Comparison of ENCODE assay signal across 8 cellular contexts in genomic region chr1:169893645-169894423, GRCh38. TPM values are rescaled to one million over a fixed set of nuclear protein-coding genes. Genes with fewer than 3 reads are reported as not detected.
DNase-seq lines count a peak whose midpoint lies in the region; ATAC-seq, FAIRE-seq and TF ChIP-seq lines count a peak whose summit lies in the region.

Gene SCYL3, minus strand, starts transcription at chr1:169893896. Its CDS starts 5,056 bp downstream, at chr1:169888840.

- H3K79me2 ChIP-seq in keratinocyte (ENCODE audit: control insufficient read depth, insufficient read depth, low read length) = peaks cover 33% of the 10 kb centered on the region

- H3K36me3 ChIP-seq in keratinocyte (ENCODE audit: control insufficient read depth in 2 of 2, extremely low read depth in 1 of 2, insufficient read depth in 2 of 2, low read length in 2 of 2) = peaks cover 0 to under 1% of the 10 kb centered on the region in 2 experiments

- no peaks in the 10 kb centered on the region for H3K9me1 ChIP-seq in keratinocyte (ENCODE audit: control insufficient read depth, extremely low read depth, insufficient read depth, low read length)

- peak within 1 kb of the TSS; percentile 99 for H3K27ac ChIP-seq in keratinocyte (ENCODE audit: control insufficient read depth, insufficient read depth, low read length)

- H3K4me3 ChIP-seq in AG10803 (ENCODE audit: low read length) (peak within 1 kb of the TSS; percentile 85), keratinocyte (ENCODE audit: control insufficient read depth in 2 of 3, extremely low read depth in 1 of 3, insufficient read depth in 2 of 3, low read depth in 1 of 3, low read length in 3 of 3) (peak within 1 kb of the TSS; percentile 77 to 90 (median 88))

- TF ChIP-seq CTCF in AG10803 (conservative IDR thresholded peaks at IDR 0.05; ENCODE audit: low read length) = no peak
- no peak for TF ChIP-seq CTCF in keratinocyte (optimal IDR thresholded peaks at IDR 0.05 in 1 of 3, IDR thresholded peaks at IDR 0.05 in 1 of 3, conservative IDR thresholded peaks at IDR 0.05 in 1 of 3; ENCODE audit: extremely low read depth in 1 of 3, insufficient read depth in 2 of 3, low read length in 3 of 3)

- H3K4me1 ChIP-seq in keratinocyte (ENCODE audit: control insufficient read depth, extremely low read depth, insufficient read depth, low read length) = peaks cover 17% of the 10 kb centered on the region

- DNase-seq in AG10803 (ENCODE audit: low read depth) (peak; percentile 98), NCI-H460 (ENCODE audit: extremely low read depth, low read depth) (peak; percentile 99), cerebellum (ENCODE audit: low spot score) (peak; percentile 97), keratinocyte (ENCODE audit: low read depth, low spot score) (peak; percentile 81)
- DNase-seq in activated CD4-positive, CD25-positive, alpha-beta regulatory T cell treated with anti-CD3 and anti-CD28 coated beads, Interleukin-2, amount 50 U/mL, for 72 hours = peak; percentile 82
- peak; percentile 76 to 81 for DNase-seq in stimulated activated CD4-positive, alpha-beta T cell treated with anti-CD3 and anti-CD28 coated beads, Interleukin-15, amount 100 ng/mL, for 1 hour (ENCODE audit: low read depth in 1 of 2, low spot score in 1 of 2)

- no peaks in the 10 kb centered on the region for H4K20me1 ChIP-seq in keratinocyte (ENCODE audit: control insufficient read depth, extremely low read depth, insufficient read depth, low read length)

- peak; percentile 94 for FAIRE-seq in keratinocyte (lab: Jason Lieb, UNC)

- H3K9ac ChIP-seq in keratinocyte (ENCODE audit: control insufficient read depth, extremely low read depth, insufficient read depth, low read length) = peak within 1 kb of the TSS; percentile 92

- H2AFZ ChIP-seq in keratinocyte (ENCODE audit: control insufficient read depth, low read length) = peak within 1 kb of the TSS; percentile 95

- peak within 1 kb of the TSS; percentile 96 for H3K4me2 ChIP-seq in keratinocyte (ENCODE audit: control insufficient read depth, extremely low read depth, insufficient read depth, low read depth, low read length)

- dilution Hi-C loops in keratinocyte (cut with MboI; ENCODE audit: extremely low pct_ligation_motif_present, low sequenced_read_pairs) = no loop called here

- H3K27me3 ChIP-seq in keratinocyte (ENCODE audit: control insufficient read depth, extremely low read depth, insufficient read depth, low read length) = no peaks in the 10 kb centered on the region

- no peaks in the 10 kb centered on the region for H3K9me3 ChIP-seq in keratinocyte (ENCODE audit: control insufficient read depth, low read depth, low read length)

- peak; percentile 81 for ATAC-seq in GM19043 (IDR thresholded peaks at IDR 0.05; ENCODE audit: low read depth, unreplicated experiment)
- ATAC-seq in HG03378 (IDR thresholded peaks at IDR 0.05; ENCODE audit: unreplicated experiment) = peak; percentile 85

RNA-seq across cellular contexts. Expression of gene SCYL3, which starts in this region (rescaled TPM):
- 5.7 and 8.4 TPM in 2 replicates for total RNA-seq in NCI-H460 (2014; rRNA removed; shearing (Covaris generic))
- 4.9 and 8.8 TPM in 2 replicates for polyA plus RNA-seq in NCI-H460 (2014; cell fraction: nucleus; rRNA removed)
- 10.2 TPM for total RNA-seq in cerebellum
- 4.7 to 8.0 TPM (median 7.3 TPM) in 3 replicates for polyA plus RNA-seq in keratinocyte
- polyA plus RNA-seq in keratinocyte (2011; ENCODE audit: low read depth) = 3.0 TPM
- 2.9 and 5.5 TPM in 2 replicates for polyA plus RNA-seq in keratinocyte (2011; cell fraction: cytosol; rRNA removed)
- polyA plus RNA-seq in keratinocyte (2011; cell fraction: nucleus; rRNA removed) = 10.6 and 11.7 TPM in 2 replicates
- polyA plus RNA-seq in keratinocyte (2012; ENCODE audit: low replicate concordance) = 2.9 and 5.5 TPM in 2 replicates
- 3.6 to 10.7 TPM (median 9.1 TPM) in 3 replicates for polyA minus RNA-seq in keratinocyte
- polyA minus RNA-seq in keratinocyte (2011; cell fraction: cytosol; rRNA and poly(A)+ RNA removed) = 3.1 TPM
- 5.8 and 10.9 TPM in 2 replicates for polyA minus RNA-seq in keratinocyte (2011; cell fraction: nucleus; rRNA and poly(A)+ RNA removed)

Comparison
In these comparisons a context has a peak if more than half of its experiments do, and no peak if none do; other contexts are left out.
1. Peak in every context shown above with its lines: DNase-seq, ATAC-seq, H3K4me3 ChIP-seq and H3K27ac ChIP-seq.